ENCODE assay signal across 1 cellular context in the genomic region with DNA sequence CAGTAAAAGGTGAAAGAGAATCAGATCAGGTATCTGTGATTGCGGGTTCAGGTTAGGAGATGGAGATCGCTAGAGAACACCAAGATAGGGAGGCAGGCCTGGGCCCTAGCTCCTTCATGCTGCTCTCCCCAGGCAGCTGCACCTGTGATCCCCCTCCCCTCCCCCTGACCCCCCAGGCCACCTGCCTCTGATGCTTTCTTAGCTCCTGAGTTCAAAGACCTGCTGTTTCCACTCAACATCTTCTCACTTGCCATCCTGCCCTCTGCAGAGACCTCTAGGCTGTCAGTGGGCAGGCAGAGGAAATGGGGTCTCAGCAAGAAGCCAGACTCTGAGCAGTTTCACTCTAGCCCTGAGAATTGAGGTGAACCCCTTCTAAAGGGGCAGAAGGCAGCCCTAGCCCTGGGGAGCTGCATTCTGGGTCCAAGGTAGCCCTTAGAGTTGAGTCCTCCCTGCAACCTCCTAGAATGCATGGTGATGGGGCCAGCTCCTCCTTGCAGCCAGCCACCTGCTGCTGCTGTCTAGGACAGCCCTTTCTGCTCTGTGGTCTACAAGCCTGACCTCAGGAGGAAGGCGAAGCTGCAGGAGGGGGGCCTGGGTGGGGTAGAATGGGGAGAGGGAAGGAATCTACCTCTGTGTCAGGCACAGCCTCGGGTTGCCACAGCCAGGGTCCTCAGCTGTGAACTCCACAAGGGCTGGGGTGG.
TF ChIP-seq lines count a peak whose summit lies in the region.

No MANE protein-coding gene starts in this region.

TF ChIP-seq in GM23338, 12 proteins besides CTCF, POLR2A, EP300 and RAD21 (continued from another document):
- TF ChIP-seq, protein P1, sequence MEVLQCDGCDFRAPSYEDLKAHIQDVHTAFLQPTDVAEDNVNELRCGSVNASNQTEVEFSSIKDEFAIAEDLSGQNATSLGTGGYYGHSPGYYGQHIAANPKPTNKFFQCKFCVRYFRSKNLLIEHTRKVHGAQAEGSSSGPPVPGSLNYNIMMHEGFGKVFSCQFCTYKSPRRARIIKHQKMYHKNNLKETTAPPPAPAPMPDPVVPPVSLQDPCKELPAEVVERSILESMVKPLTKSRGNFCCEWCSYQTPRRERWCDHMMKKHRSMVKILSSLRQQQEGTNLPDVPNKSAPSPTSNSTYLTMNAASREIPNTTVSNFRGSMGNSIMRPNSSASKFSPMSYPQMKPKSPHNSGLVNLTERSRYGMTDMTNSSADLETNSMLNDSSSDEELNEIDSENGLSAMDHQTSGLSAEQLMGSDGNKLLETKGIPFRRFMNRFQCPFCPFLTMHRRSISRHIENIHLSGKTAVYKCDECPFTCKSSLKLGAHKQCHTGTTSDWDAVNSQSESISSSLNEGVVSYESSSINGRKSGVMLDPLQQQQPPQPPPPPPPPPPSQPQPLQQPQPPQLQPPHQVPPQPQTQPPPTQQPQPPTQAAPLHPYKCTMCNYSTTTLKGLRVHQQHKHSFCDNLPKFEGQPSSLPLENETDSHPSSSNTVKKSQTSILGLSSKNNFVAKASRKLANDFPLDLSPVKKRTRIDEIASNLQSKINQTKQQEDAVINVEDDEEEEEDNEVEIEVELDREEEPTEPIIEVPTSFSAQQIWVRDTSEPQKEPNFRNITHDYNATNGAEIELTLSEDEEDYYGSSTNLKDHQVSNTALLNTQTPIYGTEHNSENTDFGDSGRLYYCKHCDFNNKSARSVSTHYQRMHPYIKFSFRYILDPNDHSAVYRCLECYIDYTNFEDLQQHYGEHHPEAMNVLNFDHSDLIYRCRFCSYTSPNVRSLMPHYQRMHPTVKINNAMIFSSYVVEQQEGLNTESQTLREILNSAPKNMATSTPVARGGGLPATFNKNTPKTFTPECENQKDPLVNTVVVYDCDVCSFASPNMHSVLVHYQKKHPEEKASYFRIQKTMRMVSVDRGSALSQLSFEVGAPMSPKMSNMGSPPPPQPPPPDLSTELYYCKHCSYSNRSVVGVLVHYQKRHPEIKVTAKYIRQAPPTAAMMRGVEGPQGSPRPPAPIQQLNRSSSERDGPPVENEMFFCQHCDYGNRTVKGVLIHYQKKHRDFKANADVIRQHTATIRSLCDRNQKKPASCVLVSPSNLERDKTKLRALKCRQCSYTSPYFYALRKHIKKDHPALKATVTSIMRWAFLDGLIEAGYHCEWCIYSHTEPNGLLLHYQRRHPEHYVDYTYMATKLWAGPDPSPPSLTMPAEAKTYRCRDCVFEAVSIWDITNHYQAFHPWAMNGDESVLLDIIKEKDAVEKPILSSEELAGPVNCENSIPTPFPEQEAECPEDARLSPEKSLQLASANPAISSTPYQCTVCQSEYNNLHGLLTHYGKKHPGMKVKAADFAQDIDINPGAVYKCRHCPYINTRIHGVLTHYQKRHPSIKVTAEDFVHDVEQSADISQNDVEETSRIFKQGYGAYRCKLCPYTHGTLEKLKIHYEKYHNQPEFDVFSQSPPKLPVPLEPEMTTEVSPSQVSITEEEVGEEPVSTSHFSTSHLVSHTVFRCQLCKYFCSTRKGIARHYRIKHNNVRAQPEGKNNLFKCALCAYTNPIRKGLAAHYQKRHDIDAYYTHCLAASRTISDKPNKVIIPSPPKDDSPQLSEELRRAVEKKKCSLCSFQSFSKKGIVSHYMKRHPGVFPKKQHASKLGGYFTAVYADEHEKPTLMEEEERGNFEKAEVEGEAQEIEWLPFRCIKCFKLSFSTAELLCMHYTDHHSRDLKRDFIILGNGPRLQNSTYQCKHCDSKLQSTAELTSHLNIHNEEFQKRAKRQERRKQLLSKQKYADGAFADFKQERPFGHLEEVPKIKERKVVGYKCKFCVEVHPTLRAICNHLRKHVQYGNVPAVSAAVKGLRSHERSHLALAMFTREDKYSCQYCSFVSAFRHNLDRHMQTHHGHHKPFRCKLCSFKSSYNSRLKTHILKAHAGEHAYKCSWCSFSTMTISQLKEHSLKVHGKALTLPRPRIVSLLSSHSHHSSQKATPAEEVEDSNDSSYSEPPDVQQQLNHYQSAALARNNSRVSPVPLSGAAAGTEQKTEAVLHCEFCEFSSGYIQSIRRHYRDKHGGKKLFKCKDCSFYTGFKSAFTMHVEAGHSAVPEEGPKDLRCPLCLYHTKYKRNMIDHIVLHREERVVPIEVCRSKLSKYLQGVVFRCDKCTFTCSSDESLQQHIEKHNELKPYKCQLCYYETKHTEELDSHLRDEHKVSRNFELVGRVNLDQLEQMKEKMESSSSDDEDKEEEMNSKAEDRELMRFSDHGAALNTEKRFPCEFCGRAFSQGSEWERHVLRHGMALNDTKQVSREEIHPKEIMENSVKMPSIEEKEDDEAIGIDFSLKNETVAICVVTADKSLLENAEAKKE (CRISPR knock-in tag; IDR thresholded peaks at IDR 0.05), result no peak
- TF ChIP-seq REST (IDR thresholded peaks at IDR 0.05; ENCODE audit: unreplicated experiment) (no peak), JUNB (IDR thresholded peaks at IDR 0.05; ENCODE audit: unreplicated experiment) (no peak)
